In genomic region chr2:60826126-60826525, GRCh38 we compare ENCODE assay signal across 23 cellular contexts.
"Had no signal": no experiment of that assay in that cellular context is flagged by ENCODE, and none has a peak within 500 bp of the region (broad histone marks: within the 10 kb centered on the region; RNA-seq: fewer than 3 reads in every experiment).

No MANE protein-coding gene starts in this region.

- ATAC-seq: activated CD4-positive, CD25-positive, alpha-beta regulatory T cell treated with anti-CD3 and anti-CD28 coated beads, Interleukin-2, amount 50 U/mL, for 24 hours; activated CD8-positive, alpha-beta T cell treated with anti-CD3 and anti-CD28 coated beads, Interleukin-2, amount 10 ng/mL, durations not matched to agents 7 days and 5 days; left lung; natural killer cell treated with Interleukin-12 subunit alpha and Interleukin-12 subunit beta and Interleukin-15 and Interleukin-18, amount 100 ng/mL, for 72 hours; pancreas; right cardiac atrium had no signal

- H3K36me3 Mint-ChIP-seq: immature natural killer cell; natural killer cell treated with Interleukin-12 subunit alpha and Interleukin-12 subunit beta and Interleukin-15 and Interleukin-18, amount 100 ng/mL, for 72 hours; type B pancreatic cell had no signal

- H3K4me1 ChIP-seq: left lung, pancreas, testis, vagina had no signal

- H3K36me3 ChIP-seq: cardiac muscle cell, left lung, neutrophil, pancreas, vagina had no signal

- H3K4me2 ChIP-seq: hepatocyte had no signal

- H2AFZ ChIP-seq: hepatocyte had no signal

- H3K27ac Mint-ChIP-seq: activated CD4-positive, alpha-beta T cell treated with anti-CD3 and anti-CD28 coated beads, Interleukin-2, amount 10 ng/mL, durations not matched to agents 7 days and 5 days; activated CD8-positive, alpha-beta T cell treated with anti-CD3 and anti-CD28 coated beads, Interleukin-2, amount 10 ng/mL, durations not matched to agents 7 days and 5 days; activated naive CD8-positive, alpha-beta T cell; activated T-helper 1 cell treated with anti-CD3 and anti-CD28 coated beads, Interleukin-12 subunit alpha, Interleukin-12 subunit beta, Interleukin-2, Interleukin-4 antibody, amounts not matched to agents 30 ng/mL and 10 ng/mL and 1 ng/mL, durations not matched to agents 14 hours and 24 hours and 36 hours; natural killer cell treated with Interleukin-12 subunit alpha and Interleukin-12 subunit beta and Interleukin-15 and Interleukin-18, amount 100 ng/mL, for 72 hours; type B pancreatic cell had no signal

- DNase-seq: activated CD4-positive, alpha-beta T cell treated with anti-CD3 and anti-CD28 coated beads, Interleukin-2, amount 10 ng/mL, durations not matched to agents 7 days and 5 days; activated CD8-positive, alpha-beta T cell treated with anti-CD3 and anti-CD28 coated beads, Interleukin-2, amount 10 ng/mL, durations not matched to agents 7 days and 5 days; activated gamma-delta T cell treated with Interleukin-2 at 50 U/mL for 16 hours; amniotic stem cell; glutamatergic neuron; immature natural killer cell; kidney glomerular epithelial cell; left lung; midbrain; pancreas; right cardiac atrium; stimulated activated CD4-positive, alpha-beta T cell treated with anti-CD3 and anti-CD28 coated beads, Interleukin-12 subunit alpha, Interleukin-12 subunit beta, amount 100 ng/mL, for 4 hours; testis had no signal

- H3K27me3 ChIP-seq: cardiac muscle cell, hepatocyte, left lung, neutrophil, pancreas, testis, vagina had no signal

- H3K79me2 ChIP-seq: hepatocyte had no signal

- H3K4me3 Mint-ChIP-seq: activated CD4-positive, alpha-beta T cell treated with anti-CD3 and anti-CD28 coated beads, Interleukin-2, amount 10 ng/mL, durations not matched to agents 7 days and 5 days; activated CD8-positive, alpha-beta T cell treated with anti-CD3 and anti-CD28 coated beads, Interleukin-2, amount 10 ng/mL, durations not matched to agents 7 days and 5 days; activated naive CD8-positive, alpha-beta T cell; activated T-helper 1 cell treated with anti-CD3 and anti-CD28 coated beads, Interleukin-12 subunit alpha, Interleukin-12 subunit beta, Interleukin-2, Interleukin-4 antibody, amounts not matched to agents 30 ng/mL and 10 ng/mL and 1 ng/mL, durations not matched to agents 14 hours and 24 hours and 36 hours; immature natural killer cell; natural killer cell treated with Interleukin-12 subunit alpha and Interleukin-12 subunit beta and Interleukin-15 and Interleukin-18, amount 100 ng/mL, for 72 hours; type B pancreatic cell had no signal

- H3K9me3 Mint-ChIP-seq: activated CD4-positive, alpha-beta T cell treated with anti-CD3 and anti-CD28 coated beads, Interleukin-2, amount 10 ng/mL, durations not matched to agents 7 days and 5 days; activated T-helper 1 cell treated with anti-CD3 and anti-CD28 coated beads, Interleukin-12 subunit alpha, Interleukin-12 subunit beta, Interleukin-2, Interleukin-4 antibody, amounts not matched to agents 30 ng/mL and 10 ng/mL and 1 ng/mL, durations not matched to agents 14 hours and 24 hours and 36 hours; immature natural killer cell; natural killer cell treated with Interleukin-12 subunit alpha and Interleukin-12 subunit beta and Interleukin-15 and Interleukin-18, amount 100 ng/mL, for 72 hours had no signal

- H3K27ac ChIP-seq: cardiac muscle cell, hepatocyte, left lung, neutrophil, pancreas, testis, vagina, VCaP had no signal

- H3K27me3 Mint-ChIP-seq: activated CD4-positive, alpha-beta T cell treated with anti-CD3 and anti-CD28 coated beads, Interleukin-2, amount 10 ng/mL, durations not matched to agents 7 days and 5 days; activated naive CD8-positive, alpha-beta T cell had no signal

- H3K9me3 ChIP-seq: left lung, neutrophil, pancreas, testis, vagina had no signal

- H3K4me3 ChIP-seq: cardiac muscle cell, hepatocyte, left lung, pancreas, testis, vagina had no signal
